ENCODE assay signal across 12 cellular contexts in the genomic region with DNA sequence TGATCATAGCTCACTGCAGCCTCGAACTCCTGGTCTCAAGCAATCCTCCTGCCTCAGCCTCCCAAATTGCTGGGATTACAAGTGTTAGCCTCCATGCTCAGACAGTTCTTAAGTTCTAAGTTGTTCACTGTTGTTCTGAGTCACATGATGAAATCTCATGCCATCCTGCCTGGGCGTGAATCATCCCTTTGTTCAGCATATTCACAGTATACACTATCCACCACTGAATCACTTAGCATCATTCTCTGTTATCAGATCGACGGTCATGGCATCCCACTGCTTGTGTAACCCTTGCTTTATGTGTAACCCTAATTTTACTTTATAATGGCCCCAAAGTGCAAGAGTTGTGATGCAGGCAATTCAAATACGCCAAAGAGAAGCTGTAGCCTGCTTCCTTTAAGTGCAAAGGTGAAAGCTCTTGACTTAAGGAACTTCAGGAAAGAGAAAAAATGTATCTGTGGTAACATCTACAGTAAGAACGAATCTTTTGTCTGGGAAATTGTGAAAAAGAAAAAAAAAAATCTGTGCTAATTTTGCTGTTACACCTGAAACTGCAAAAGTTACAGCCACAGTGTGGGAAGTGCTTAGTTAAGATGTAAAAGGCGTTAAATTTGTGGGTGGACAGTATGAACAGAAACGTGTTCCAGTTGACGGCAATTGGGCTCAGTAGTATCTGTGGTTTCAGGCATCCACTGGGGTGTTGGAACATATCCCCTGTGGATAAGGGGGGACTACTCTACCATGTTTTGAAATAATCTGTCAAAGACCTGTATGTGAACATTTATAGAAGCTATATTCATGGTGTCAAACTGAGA.
DNase-seq lines count a peak whose midpoint lies in the region; ATAC-seq and TF ChIP-seq lines count a peak whose summit lies in the region.
"Had no signal": no experiment of that assay in that cellular context is flagged by ENCODE, and none has a peak within 500 bp of the region (broad histone marks: within the 10 kb centered on the region; RNA-seq: fewer than 3 reads in every experiment).

No MANE protein-coding gene starts in this region.

- H3K9me3 ChIP-seq in neuronal stem cell (replicated peaks in 1 of 2; ENCODE audit: control insufficient read depth in 2 of 2, insufficient read depth in 1 of 2, low read depth in 1 of 2, low read length in 2 of 2): no peaks in the 10 kb centered on the region
- H3K9me3 ChIP-seq: adrenal gland had no signal

- CTCF ChIA-PET in activated CD8-positive, alpha-beta T cell treated with anti-CD3 and anti-CD28 coated beads for 36 hours (lab: Charles Lee): interaction anchor here (3.3 kb wide), 1 partner anchor 20 kb away, joined by 19 read pairs; no protein-coding TSS in a partner anchor
- CTCF ChIA-PET in activated CD8-positive, alpha-beta T cell treated with anti-CD3 and anti-CD28 coated beads, Interleukin-2, amount 10 ng/mL, durations not matched to agents 7 days and 5 days (lab: Charles Lee): no interaction called here

- H3K4me3 Mint-ChIP-seq in activated CD8-positive, alpha-beta T cell treated with anti-CD3 and anti-CD28 coated beads for 36 hours: no peak overlapping the region
- no peak overlapping the region for H3K4me3 Mint-ChIP-seq in activated CD8-positive, alpha-beta T cell treated with anti-CD3 and anti-CD28 coated beads, Interleukin-2, amount 10 ng/mL, durations not matched to agents 7 days and 5 days

- WGBS in neuronal stem cell (ENCODE audit: extremely low coverage in 2 of 2, insufficient read length in 2 of 2, insufficient replicate concordance in 1 of 2), 2 donors: no CpG with 5 or more reads among the region's 9 CpGs

- H3K9ac ChIP-seq in neuronal stem cell (ENCODE audit: low read depth, low read length, poor library complexity): no peak overlapping the region

- POLR2A ChIA-PET in activated CD8-positive, alpha-beta T cell treated with anti-CD3 and anti-CD28 coated beads for 36 hours (lab: Charles Lee): no interaction called here
- POLR2A ChIA-PET in activated CD8-positive, alpha-beta T cell treated with anti-CD3 and anti-CD28 coated beads, Interleukin-2, amount 10 ng/mL, durations not matched to agents 7 days and 5 days (lab: Charles Lee): no interaction called here

- peak; percentile 29 for DNase-seq in activated CD8-positive, alpha-beta T cell treated with anti-CD3 and anti-CD28 coated beads for 36 hours
- no peak for DNase-seq in activated CD8-positive, alpha-beta T cell treated with anti-CD3 and anti-CD28 coated beads, Interleukin-2, amount 10 ng/mL, durations not matched to agents 7 days and 5 days
- DNase-seq in NCI-H226: peak; percentile 76
- DNase-seq in cardiac fibroblast (ENCODE audit: low read depth in 2 of 2): peak; percentile 55 to 93
- no peak for DNase-seq in neuronal stem cell (ENCODE audit: low spot score)
- no peak for DNase-seq in sciatic nerve (ENCODE audit: low spot score)
- DNase-seq: adrenal gland, Karpas-422, NCI-H82, WERI-Rb-1 had no signal

- ATAC-seq in activated CD8-positive, alpha-beta T cell treated with anti-CD3 and anti-CD28 coated beads for 36 hours: peak; percentile 60
- ATAC-seq in activated CD8-positive, alpha-beta T cell treated with anti-CD3 and anti-CD28 coated beads, Interleukin-2, amount 10 ng/mL, durations not matched to agents 7 days and 5 days: no peak
- ATAC-seq in GM18909 (IDR thresholded peaks at IDR 0.05; ENCODE audit: poor library complexity, unreplicated experiment) (no peak), sciatic nerve (no peak), HG03460 (IDR thresholded peaks at IDR 0.05; ENCODE audit: unreplicated experiment) (no peak)

- no peak overlapping the region for H3K4me2 ChIP-seq in neuronal stem cell (ENCODE audit: insufficient read depth, low read length, poor library complexity, severe bottlenecking)

- peaks cover 0 to 10% of the 10 kb centered on the region in 2 donors for H3K4me1 ChIP-seq in neuronal stem cell (ENCODE audit: control insufficient read depth in 2 of 2, insufficient read depth in 1 of 2, low read depth in 1 of 2, low read length in 2 of 2)
- H3K4me1 ChIP-seq: adrenal gland had no signal

- no peak for TF ChIP-seq CTCF in activated CD8-positive, alpha-beta T cell treated with anti-CD3 and anti-CD28 coated beads for 36 hours (IDR thresholded peaks at IDR 0.05)
- no peak for TF ChIP-seq CTCF in cardiac fibroblast (IDR thresholded peaks at IDR 0.05; ENCODE audit: low read depth, low read length)

- no peaks in the 10 kb centered on the region for H3K9me3 Mint-ChIP-seq in activated CD8-positive, alpha-beta T cell treated with anti-CD3 and anti-CD28 coated beads for 36 hours
- no peaks in the 10 kb centered on the region for H3K9me3 Mint-ChIP-seq in activated CD8-positive, alpha-beta T cell treated with anti-CD3 and anti-CD28 coated beads, Interleukin-2, amount 10 ng/mL, durations not matched to agents 7 days and 5 days (ENCODE audit: insufficient read depth)

- H3K27me3 ChIP-seq in neuronal stem cell (ENCODE audit: control insufficient read depth in 3 of 3, insufficient read depth in 3 of 3, low read depth in 1 of 3, low read length in 3 of 3): no peaks in the 10 kb centered on the region
- H3K27me3 ChIP-seq: adrenal gland had no signal

- no peak overlapping the region for H2AK5ac ChIP-seq in neuronal stem cell (ENCODE audit: low read depth, low read length)

- H2BK120ac ChIP-seq in neuronal stem cell (ENCODE audit: low read depth, low read length): no peak overlapping the region

- no peak overlapping the region for H2BK12ac ChIP-seq in neuronal stem cell (ENCODE audit: low read length)

- no peak overlapping the region for H3K27ac Mint-ChIP-seq in activated CD8-positive, alpha-beta T cell treated with anti-CD3 and anti-CD28 coated beads for 36 hours
- no peak overlapping the region for H3K27ac Mint-ChIP-seq in activated CD8-positive, alpha-beta T cell treated with anti-CD3 and anti-CD28 coated beads, Interleukin-2, amount 10 ng/mL, durations not matched to agents 7 days and 5 days

- H3K79me1 ChIP-seq in neuronal stem cell (ENCODE audit: low read depth, low read length): no peaks in the 10 kb centered on the region

- peaks cover 0 to 23% of the 10 kb centered on the region in 2 donors for H3K36me3 ChIP-seq in neuronal stem cell (replicated peaks in 1 of 2; ENCODE audit: control insufficient read depth in 2 of 2, insufficient read depth in 2 of 2, low read length in 2 of 2)

- no peak overlapping the region for H2BK5ac ChIP-seq in neuronal stem cell (ENCODE audit: low read length)

- no peaks in the 10 kb centered on the region for H3K36me3 Mint-ChIP-seq in activated CD8-positive, alpha-beta T cell treated with anti-CD3 and anti-CD28 coated beads for 36 hours (ENCODE audit: low read depth)
- H3K36me3 Mint-ChIP-seq in activated CD8-positive, alpha-beta T cell treated with anti-CD3 and anti-CD28 coated beads, Interleukin-2, amount 10 ng/mL, durations not matched to agents 7 days and 5 days (ENCODE audit: low read depth): no peaks in the 10 kb centered on the region

- H3K14ac ChIP-seq in neuronal stem cell (ENCODE audit: low read length): no peak overlapping the region

- no peak overlapping the region for H2BK15ac ChIP-seq in neuronal stem cell (ENCODE audit: low read length)

- no peak overlapping the region for H3K27ac ChIP-seq in neuronal stem cell (replicated peaks; ENCODE audit: low read length)
- H3K27ac ChIP-seq: adrenal gland, WERI-Rb-1 had no signal

- H2AFZ ChIP-seq in neuronal stem cell (ENCODE audit: low read length): peak overlapping the region; percentile 5

- no peak overlapping the region for H3K18ac ChIP-seq in neuronal stem cell (ENCODE audit: low read length)

- no peak overlapping the region for H4K91ac ChIP-seq in neuronal stem cell (ENCODE audit: low read depth, low read length, poor library complexity)

- H3K4ac ChIP-seq in neuronal stem cell (ENCODE audit: low read length): no peak overlapping the region

- H3K4me3 ChIP-seq in cardiac fibroblast (replicated peaks in 1 of 2; ENCODE audit: low read depth in 2 of 2, low read length in 2 of 2) (no peak overlapping the region), neuronal stem cell (ENCODE audit: low read length in 2 of 2) (no peak overlapping the region)
- H3K4me3 ChIP-seq: adrenal gland had no signal

- peaks cover 3% of the 10 kb centered on the region for H3K27me3 Mint-ChIP-seq in activated CD8-positive, alpha-beta T cell treated with anti-CD3 and anti-CD28 coated beads for 36 hours
- H3K27me3 Mint-ChIP-seq in activated CD8-positive, alpha-beta T cell treated with anti-CD3 and anti-CD28 coated beads, Interleukin-2, amount 10 ng/mL, durations not matched to agents 7 days and 5 days (ENCODE audit: low read depth): peaks cover 9% of the 10 kb centered on the region

- no peak overlapping the region for H4K8ac ChIP-seq in neuronal stem cell (ENCODE audit: low read depth, low read length)

- no peak overlapping the region for H3K23ac ChIP-seq in neuronal stem cell (ENCODE audit: low read depth, low read length, poor library complexity)

- no peaks in the 10 kb centered on the region for H3K4me1 Mint-ChIP-seq in activated CD8-positive, alpha-beta T cell treated with anti-CD3 and anti-CD28 coated beads for 36 hours (ENCODE audit: low read depth)
- H3K4me1 Mint-ChIP-seq in activated CD8-positive, alpha-beta T cell treated with anti-CD3 and anti-CD28 coated beads, Interleukin-2, amount 10 ng/mL, durations not matched to agents 7 days and 5 days (ENCODE audit: low read depth): no peaks in the 10 kb centered on the region

- intact Hi-C loops in activated CD8-positive, alpha-beta T cell treated with anti-CD3 and anti-CD28 coated beads for 36 hours (cut with micrococcal nuclease): no loop called here
- intact Hi-C loops in sciatic nerve (cut with DNase I): no loop called here

Comparison
In these comparisons a context has a peak if more than half of its experiments do, and no peak if none do; other contexts are left out.
1. DNase-seq: peak in activated CD8-positive, alpha-beta T cell treated with anti-CD3 and anti-CD28 coated beads for 36 hours (single experiment), NCI-H226 (single experiment) and cardiac fibroblast (2 of 2); none in activated CD8-positive, alpha-beta T cell treated with anti-CD3 and anti-CD28 coated beads, Interleukin-2, amount 10 ng/mL, durations not matched to agents 7 days and 5 days (single experiment), neuronal stem cell (single experiment) and sciatic nerve (single experiment).